1 cellular context compared by ENCODE assay signal in the genomic region with DNA sequence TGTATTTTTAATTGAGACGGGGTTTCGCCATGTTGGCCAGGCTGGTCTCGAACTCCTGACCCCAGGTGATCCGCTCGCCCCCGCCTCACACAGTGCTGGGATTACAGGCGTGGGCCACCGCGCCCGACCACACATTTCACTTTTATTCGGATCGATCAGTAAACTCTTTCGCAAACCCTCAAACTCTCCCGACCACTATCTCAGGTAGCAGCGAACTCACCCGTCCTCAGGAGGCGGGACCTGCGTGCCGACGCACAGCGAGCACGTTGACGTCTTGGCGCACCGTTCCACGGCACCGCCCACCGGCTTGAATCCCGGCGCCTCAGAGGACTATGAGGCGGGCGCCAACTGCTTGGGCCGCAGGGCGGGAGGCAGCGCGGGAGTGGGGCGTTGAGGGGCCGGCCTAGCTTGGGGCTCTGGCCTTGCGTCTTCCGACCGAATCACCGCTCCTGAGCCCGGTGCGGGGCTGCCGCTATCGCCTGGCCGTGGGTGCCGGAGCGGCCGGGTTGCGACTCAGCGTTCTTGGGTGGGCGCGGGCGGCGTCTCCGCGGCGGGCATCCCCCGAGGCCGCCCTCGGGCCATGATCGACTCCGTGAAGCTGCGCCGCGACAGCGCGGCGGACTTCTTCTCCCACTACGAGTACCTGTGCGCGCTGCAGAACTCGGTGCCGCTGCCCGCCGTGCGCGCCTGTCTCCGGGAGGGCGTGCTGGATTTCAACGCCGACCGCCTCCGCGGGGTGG.
TF ChIP-seq lines count a peak whose summit lies in the region.

A gene with protein sequence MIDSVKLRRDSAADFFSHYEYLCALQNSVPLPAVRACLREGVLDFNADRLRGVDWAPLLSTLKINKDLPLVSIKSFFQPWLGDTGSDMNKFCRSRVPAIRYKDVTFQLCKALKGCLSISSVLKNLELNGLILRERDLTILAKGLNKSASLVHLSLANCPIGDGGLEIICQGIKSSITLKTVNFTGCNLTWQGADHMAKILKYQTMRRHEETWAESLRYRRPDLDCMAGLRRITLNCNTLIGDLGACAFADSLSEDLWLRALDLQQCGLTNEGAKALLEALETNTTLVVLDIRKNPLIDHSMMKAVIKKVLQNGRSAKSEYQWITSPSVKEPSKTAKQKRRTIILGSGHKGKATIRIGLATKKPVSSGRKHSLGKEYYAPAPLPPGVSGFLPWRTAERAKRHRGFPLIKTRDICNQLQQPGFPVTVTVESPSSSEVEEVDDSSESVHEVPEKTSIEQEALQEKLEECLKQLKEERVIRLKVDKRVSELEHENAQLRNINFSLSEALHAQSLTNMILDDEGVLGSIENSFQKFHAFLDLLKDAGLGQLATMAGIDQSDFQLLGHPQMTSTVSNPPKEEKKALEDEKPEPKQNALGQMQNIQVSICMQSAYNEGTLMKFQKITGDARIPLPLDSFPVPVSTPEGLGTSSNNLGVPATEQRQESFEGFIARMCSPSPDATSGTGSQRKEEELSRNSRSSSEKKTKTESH (plus strand): TSS at position 305 of the 740 bp plus-strand sequence. CDS start 276 bp downstream, at position 581.

TF ChIP-seq in neural cell, 6 proteins besides CTCF, POLR2A, EP300 and RAD21 (continued from another document):
- no peak for TF ChIP-seq EZH2 (IDR thresholded peaks at IDR 0.05; ENCODE audit: borderline replicate concordance, insufficient read depth, low read length, poor library complexity, severe bottlenecking)
